Comparison of ENCODE assay signal across 8 cellular contexts in genomic region chr1:37515185-37516034, GRCh38. TPM values are rescaled to one million over a fixed set of nuclear protein-coding genes. Genes with fewer than 3 reads are reported as not detected.
DNase-seq lines count a peak whose midpoint lies in the region; ATAC-seq and TF ChIP-seq lines count a peak whose summit lies in the region.

No MANE protein-coding gene starts in this region.

- peak overlapping the region; percentile 94 for H2BK5ac ChIP-seq in IMR-90 (ENCODE audit: low read depth, low read length, poor library complexity, severe bottlenecking)

- BruUV-seq in IMR-90 (replicated peaks; lab: Mats Ljungman, UMichigan) (TSS peak; percentile 93), mammary epithelial cell (replicated peaks; lab: Mats Ljungman, UMichigan) (TSS peak; percentile 82)

- peak overlapping the region; percentile 84 for H2AK9ac ChIP-seq in IMR-90 (replicated peaks; ENCODE audit: low read depth, low read length, poor library complexity)

- H4K5ac ChIP-seq in IMR-90 (ENCODE audit: low read depth, low read length): peak overlapping the region; percentile 76

- H3K79me2 ChIP-seq in ACC112 (ENCODE audit: control insufficient read depth, insufficient read depth, low read length, unreplicated experiment) (peaks cover 31% of the 10 kb centered on the region), mammary epithelial cell (ENCODE audit: insufficient read depth, low read length) (peaks cover 34% of the 10 kb centered on the region)

- peaks cover 7 to 22% of the 10 kb centered on the region in 2 experiments; a peak in 3 of 4 replicates for H3K79me1 ChIP-seq in IMR-90 (ENCODE audit: low read depth in 1 of 2, low read length in 2 of 2)

- ATAC-seq in IMR-90 (ENCODE audit: low read depth) (no peak), HG02610 (IDR thresholded peaks at IDR 0.05; ENCODE audit: unreplicated experiment) (no peak), left lobe of liver (no peak)

- H4K20me1 ChIP-seq in IMR-90 (ENCODE audit: insufficient read depth, low read length) (peaks cover 8% of the 10 kb centered on the region; the same call in 1 of the 2 replicates), mammary epithelial cell (ENCODE audit: insufficient read depth, low read length) (no peaks in the 10 kb centered on the region)

- TF ChIP-seq RAD21 in IMR-90 (IDR thresholded peaks at IDR 0.05; ENCODE audit: low read length): no peak

- H3K4me2 ChIP-seq in IMR-90 (ENCODE audit: low read depth, low read length): peak overlapping the region; percentile 94
- peak overlapping the region; percentile 73 for H3K4me2 ChIP-seq in mammary epithelial cell (ENCODE audit: insufficient read depth, low read depth, low read length)

- H2BK20ac ChIP-seq in IMR-90 (ENCODE audit: low read depth, low read length): no peak overlapping the region

- no peaks in the 10 kb centered on the region; the same call in 1 of the 2 replicates for H3K9me1 ChIP-seq in IMR-90 (ENCODE audit: insufficient read depth, low read length)

- H2AFZ ChIP-seq in ACC112 (ENCODE audit: low read length, unreplicated experiment) (peak overlapping the region; percentile 82), IMR-90 (replicated peaks; ENCODE audit: low read length, poor library complexity) (peak overlapping the region; percentile 99), mammary epithelial cell (ENCODE audit: low read depth, low read length) (peak overlapping the region; percentile 89)

- H3K36me3 ChIP-seq in ACC112 (ENCODE audit: insufficient read depth, low read length) (peaks cover 8% of the 10 kb centered on the region; the same call in 1 of the 2 replicates), IMR-90 (ENCODE audit: control insufficient read depth, insufficient read depth, low read length) (peaks cover 7% of the 10 kb centered on the region), mammary epithelial cell (ENCODE audit: insufficient read depth, low read length) (peaks cover 8% of the 10 kb centered on the region), mucosa of stomach (ENCODE audit: control insufficient read depth, insufficient read depth, low read length) (no peaks in the 10 kb centered on the region)

- TF ChIP-seq POLR2A in IMR-90 (IDR thresholded peaks at IDR 0.05; ENCODE audit: low read depth, low read length): no peak

- no CpG with 5 or more reads among the region's 18 CpGs for whole genome bisulfite sequencing in IMR-90 (ENCODE audit: extremely low coverage in 2 of 2, insufficient read length in 1 of 2), 2 experiments
- WGBS in mammary epithelial cell (ENCODE audit: low coverage, missing lambda C conversion rate): 71% methylated on average over 17 of the region's 18 CpGs

- peak overlapping the region; percentile 93; the same call in 1 of the 3 replicates for H2BK15ac ChIP-seq in IMR-90 (ENCODE audit: low read depth, low read length)

- peak overlapping the region; percentile 94 for H4K91ac ChIP-seq in IMR-90 (ENCODE audit: insufficient read depth, low read depth, low read length)

- H2BK120ac ChIP-seq in IMR-90 (ENCODE audit: low read depth, low read length): peak overlapping the region; percentile 92

- TF ChIP-seq CTCF in IMR-90 (conservative IDR thresholded peaks at IDR 0.05; ENCODE audit: low read depth, low read length) (no peak), mammary epithelial cell (conservative IDR thresholded peaks at IDR 0.05 in 1 of 2, IDR thresholded peaks at IDR 0.05 in 1 of 2; ENCODE audit: extremely low read depth in 1 of 2, insufficient read depth in 1 of 2, low read depth in 1 of 2, low read length in 2 of 2) (no peak)

- POLR2A ChIA-PET in IMR-90 (lab: Charles Lee; ENCODE audit: unreplicated experiment): no interaction called here

- no peaks in the 10 kb centered on the region for H3K9me3 ChIP-seq in IMR-90 (ENCODE audit: control insufficient read depth, insufficient read depth, low read length)
- no peaks in the 10 kb centered on the region for H3K9me3 ChIP-seq in mammary epithelial cell (replicated peaks; ENCODE audit: insufficient read depth, low read length)
- H3K9me3 ChIP-seq in mucosa of stomach (ENCODE audit: control insufficient read depth, low read length): no peaks in the 10 kb centered on the region

- DNase-seq in IMR-90 (no peak), mammary epithelial cell (no peak), hippocampal formation (lab: John Stamatoyannopoulos, UW) (no peak), cerebellar nuclear complex (lab: John Stamatoyannopoulos, UW) (no peak), left lobe of liver (ENCODE audit: low spot score) (no peak)

- peak overlapping the region; percentile 67 for H3K18ac ChIP-seq in IMR-90 (ENCODE audit: low read depth, low read length)

- intact Hi-C loops in IMR-90 (cut with micrococcal nuclease): loop anchor here (2.0 kb wide), 3 partner anchors 19 to 167 kb away; no protein-coding TSS in a partner anchor
- intact Hi-C loops in mammary epithelial cell (cut with micrococcal nuclease): loop anchor here (2.0 kb wide), 4 partner anchors 19 to 175 kb away; partner anchors contain the start of gene SNIP1

- CTCF ChIA-PET in IMR-90 (lab: Yijun Ruan, JAX): interaction anchor here (0.6 to 1.5 kb wide), 8 partner anchors 9 to 1325 kb away, joined by 3 to 10 read pairs (median 5); no protein-coding TSS in a partner anchor
- CTCF ChIA-PET in mammary epithelial cell (lab: Charles Lee; ENCODE audit: low non-redundant PET): interaction anchor here (0.6 to 1.1 kb wide), 4 partner anchors 61 to 983 kb away, joined by 3 to 5 read pairs (median 4); no protein-coding TSS in a partner anchor

- H3K56ac ChIP-seq in IMR-90 (ENCODE audit: extremely low read depth, insufficient read depth, low read length): peak overlapping the region; percentile 97

- peak overlapping the region; percentile 93 for H3K9ac ChIP-seq in IMR-90 (ENCODE audit: low read depth, low read length)
- H3K9ac ChIP-seq in mammary epithelial cell (ENCODE audit: insufficient read depth, low read length): peak overlapping the region; percentile 95
- peak overlapping the region; percentile 64 for H3K9ac ChIP-seq in mucosa of stomach (ENCODE audit: low read length)

- H2AK5ac ChIP-seq in IMR-90 (ENCODE audit: low read depth, low read length): no peak overlapping the region; the same call in 1 of the 2 replicates

- H3K27me3 ChIP-seq in ACC112 (ENCODE audit: insufficient read depth, low read length) (no peaks in the 10 kb centered on the region), IMR-90 (ENCODE audit: control insufficient read depth, insufficient read depth, low read length) (no peaks in the 10 kb centered on the region), mammary epithelial cell (ENCODE audit: insufficient read depth, low read length) (no peaks in the 10 kb centered on the region), mucosa of stomach (ENCODE audit: control insufficient read depth, insufficient read depth, low read length) (no peaks in the 10 kb centered on the region)

- H3K14ac ChIP-seq in IMR-90 (replicated peaks; ENCODE audit: low read depth, low read length): peak overlapping the region; percentile 99

- H3K27ac ChIP-seq in ACC112 (ENCODE audit: low read depth, low read length) (peak overlapping the region; percentile 79), IMR-90 (ENCODE audit: insufficient read depth, low read length) (peak overlapping the region; percentile 93), mammary epithelial cell (ENCODE audit: insufficient read depth, low read depth, low read length) (peak overlapping the region; percentile 70)

- H4K8ac ChIP-seq in IMR-90 (ENCODE audit: low read depth in 2 of 2, low read length in 2 of 2): peak overlapping the region; percentile 95 to 97

- dilution Hi-C loops in IMR-90 (cut with HindIII; ENCODE audit: low sequenced_read_pairs, unreplicated experiment): no loop called here
- dilution Hi-C loops in mammary epithelial cell (cut with HindIII; ENCODE audit: low sequenced_read_pairs): no loop called here

- peak overlapping the region; percentile 97 for H3K23ac ChIP-seq in IMR-90 (ENCODE audit: low read depth, low read length)

- in situ Hi-C loops in IMR-90 (cut with MboI; ENCODE audit: low sequenced_read_pairs): no loop called here
- in situ Hi-C loops in mammary epithelial cell (cut with MboI; ENCODE audit: low sequenced_read_pairs in 2 of 2): no loop called here

- H3K4me1 ChIP-seq in ACC112 (ENCODE audit: control insufficient read depth, insufficient read depth, low read length, unreplicated experiment): peaks cover 12% of the 10 kb centered on the region
- peaks cover 2% of the 10 kb centered on the region; the same call in 1 of the 2 replicates for H3K4me1 ChIP-seq in IMR-90 (ENCODE audit: control insufficient read depth, insufficient read depth, low read length)
- peaks cover 14% of the 10 kb centered on the region for H3K4me1 ChIP-seq in mammary epithelial cell (ENCODE audit: insufficient read depth, low read length)
- H3K4me1 ChIP-seq in mucosa of stomach (ENCODE audit: control insufficient read depth, insufficient read depth, low read length): peaks cover 9% of the 10 kb centered on the region

- H3K4ac ChIP-seq in IMR-90 (ENCODE audit: low read depth, low read length): peak overlapping the region; percentile 97

- H3K4me3 ChIP-seq in ACC112 (ENCODE audit: low read depth, low read length) (peak overlapping the region; percentile 95), IMR-90 (ENCODE audit: insufficient read depth, low read depth, low read length) (peak overlapping the region; percentile 71), mammary epithelial cell (replicated peaks in 1 of 3; ENCODE audit: insufficient read depth in 1 of 3, low read depth in 2 of 3, low read length in 3 of 3) (peak overlapping the region; percentile 86 to 98 (median 87)), mucosa of stomach (ENCODE audit: low read length) (peak overlapping the region; percentile 56)

RNA-seq across cellular contexts. Expression of gene MEAF6, which starts 0.8 kb away (rescaled TPM):
- total RNA-seq in IMR-90 (2012; rRNA removed) (36.2 and 44.4 TPM in 2 replicates), mammary epithelial cell (10 to 100 TPM; 61.5 to 64.9 TPM), left lobe of liver (16.0 TPM)
- polyA plus RNA-seq in IMR-90 (2012; rRNA removed) (36.4 and 40.7 TPM in 2 replicates), mammary epithelial cell (35.0 TPM)
- polyA plus RNA-seq in IMR-90 (2012; cell fraction: cytosol; rRNA removed): 21.0 and 27.4 TPM in 2 replicates
- 12.4 and 51.2 TPM in 2 replicates for polyA plus RNA-seq in IMR-90 (2012; cell fraction: nucleus; rRNA removed; ENCODE audit: low replicate concordance)
- 41.4 TPM for polyA minus RNA-seq in mammary epithelial cell

RNA-seq across cellular contexts. Expression of gene SNIP1, which starts 38.7 kb away (rescaled TPM):
- total RNA-seq in IMR-90 (2012; rRNA removed) (11.3 and 13.9 TPM in 2 replicates), mammary epithelial cell (10 to 100 TPM; 22.5 to 23.0 TPM), left lobe of liver (6.9 TPM)
- polyA plus RNA-seq in IMR-90 (2012; rRNA removed) (6.8 and 7.7 TPM in 2 replicates), mammary epithelial cell (4.6 TPM)
- 6.9 and 9.1 TPM in 2 replicates for polyA plus RNA-seq in IMR-90 (2012; cell fraction: cytosol; rRNA removed)
- 5.5 and 12.0 TPM in 2 replicates for polyA plus RNA-seq in IMR-90 (2012; cell fraction: nucleus; rRNA removed; ENCODE audit: low replicate concordance)
- polyA minus RNA-seq in mammary epithelial cell: 12.2 TPM

RNA-seq across cellular contexts. Expression of gene ZC3H12A, which starts 41.0 kb away (rescaled TPM):
- total RNA-seq in IMR-90 (2012; rRNA removed) (3.1 and 3.8 TPM in 2 replicates), mammary epithelial cell (10 to 100 TPM; 22.0 to 37.9 TPM), left lobe of liver (3.0 TPM)
- polyA plus RNA-seq in IMR-90 (2012; rRNA removed) (14.2 and 15.2 TPM in 2 replicates), mammary epithelial cell (18.1 TPM)
- 9.8 and 20.0 TPM in 2 replicates for polyA plus RNA-seq in IMR-90 (2012; cell fraction: cytosol; rRNA removed)
- polyA plus RNA-seq in IMR-90 (2012; cell fraction: nucleus; rRNA removed; ENCODE audit: low replicate concordance): 51.5 and 67.1 TPM in 2 replicates
- 1.6 TPM for polyA minus RNA-seq in mammary epithelial cell

RNA-seq across cellular contexts. Expression of gene DNALI1, which starts 41.3 kb away (rescaled TPM):
- 8.1 and 9.1 TPM in 2 replicates for total RNA-seq in IMR-90 (2012; rRNA removed)
- polyA plus RNA-seq in IMR-90 (2012; rRNA removed): 9.1 and 10.1 TPM in 2 replicates
- polyA plus RNA-seq in IMR-90 (2012; cell fraction: cytosol; rRNA removed): 5.5 and 6.6 TPM in 2 replicates
- polyA plus RNA-seq in IMR-90 (2012; cell fraction: nucleus; rRNA removed; ENCODE audit: low replicate concordance): 11.5 and 20.3 TPM in 2 replicates
- 1 to 10 TPM; 1.0 to 4.8 TPM for total RNA-seq in mammary epithelial cell
- polyA plus RNA-seq in mammary epithelial cell: 1.5 TPM
- not detected for polyA minus RNA-seq in mammary epithelial cell
- 6.8 TPM for total RNA-seq in left lobe of liver
